8 cellular contexts compared by ENCODE assay signal in genomic region chrX:11757729-11758399, GRCh38. TPM values are rescaled to one million over a fixed set of nuclear protein-coding genes. Genes with fewer than 3 reads are reported as not detected.
DNase-seq lines count a peak whose midpoint lies in the region; ATAC-seq and FAIRE-seq lines count a peak whose summit lies in the region.

Gene MSL3, plus strand, starts transcription at chrX:11758237. Its CDS starts 27 bp downstream, at chrX:11758264.

- no CpG with 5 or more reads among the region's 93 CpGs for WGBS in neuronal stem cell (ENCODE audit: extremely low coverage in 2 of 2, insufficient read length in 2 of 2, insufficient replicate concordance in 1 of 2), 2 donors

- peak; percentile 45 for DNase-seq in RCC 7860 (ENCODE audit: low spot score)
- peak; percentile 63 for DNase-seq in globus pallidus (ENCODE audit: low spot score)
- DNase-seq in neuronal stem cell (ENCODE audit: low spot score): peak; percentile 52
- DNase-seq in ureter (ENCODE audit: low spot score): no peak

- H3K36me3 ChIP-seq in BLaER1: peaks cover 15% of the 10 kb centered on the region
- peaks cover 2 to 23% of the 10 kb centered on the region in 2 donors for H3K36me3 ChIP-seq in neuronal stem cell (replicated peaks in 1 of 2; ENCODE audit: control insufficient read depth in 2 of 2, insufficient read depth in 2 of 2, low read length in 2 of 2)

- H3K27ac Mint-ChIP-seq in activated naive CD4-positive, alpha-beta T cell treated with anti-CD3 and anti-CD28 coated beads, Interleukin-2, amount 50 U/mL, for 24 hours: peak within 1 kb of the TSS; percentile 99

- H3K23ac ChIP-seq in neuronal stem cell (ENCODE audit: low read depth, low read length, poor library complexity): peak within 1 kb of the TSS; percentile 31

- no peaks in the 10 kb centered on the region for H3K27me3 Mint-ChIP-seq in activated naive CD4-positive, alpha-beta T cell treated with anti-CD3 and anti-CD28 coated beads, Interleukin-2, amount 50 U/mL, for 24 hours

- peaks cover 2% of the 10 kb centered on the region for H3K79me1 ChIP-seq in neuronal stem cell (ENCODE audit: low read depth, low read length)

- ATAC-seq in GM18907 (IDR thresholded peaks at IDR 0.05; ENCODE audit: unreplicated experiment) (peak; percentile 30), HG03135 (IDR thresholded peaks at IDR 0.05; ENCODE audit: unreplicated experiment) (peak; percentile 38)

- H2AFZ ChIP-seq in neuronal stem cell (ENCODE audit: low read length): peak within 1 kb of the TSS; percentile 89

- no peaks in the 10 kb centered on the region; the same call in 1 of the 2 replicates for H3K9me3 ChIP-seq in BLaER1
- no peaks in the 10 kb centered on the region for H3K9me3 ChIP-seq in neuronal stem cell (replicated peaks in 1 of 2; ENCODE audit: control insufficient read depth in 2 of 2, insufficient read depth in 1 of 2, low read depth in 1 of 2, low read length in 2 of 2)

- no peak within 1 kb of the TSS for H3K14ac ChIP-seq in neuronal stem cell (ENCODE audit: low read length)

- peak within 1 kb of the TSS; percentile 75 for H3K9ac ChIP-seq in BLaER1
- peak within 1 kb of the TSS; percentile 86 for H3K9ac ChIP-seq in neuronal stem cell (ENCODE audit: low read depth, low read length, poor library complexity)

- H4K8ac ChIP-seq in neuronal stem cell (ENCODE audit: low read depth, low read length): no peak within 1 kb of the TSS

- H3K18ac ChIP-seq in neuronal stem cell (ENCODE audit: low read length): peak within 1 kb of the TSS; percentile 95

- no peak within 1 kb of the TSS for H2AK5ac ChIP-seq in neuronal stem cell (ENCODE audit: low read depth, low read length)

- H4K91ac ChIP-seq in neuronal stem cell (ENCODE audit: low read depth, low read length, poor library complexity): no peak within 1 kb of the TSS

- peak within 1 kb of the TSS; percentile 77 for H3K4me3 ChIP-seq in BLaER1
- peak within 1 kb of the TSS; percentile 83 to 99 for H3K4me3 ChIP-seq in neuronal stem cell (ENCODE audit: low read length in 2 of 2)

- H2BK12ac ChIP-seq in neuronal stem cell (ENCODE audit: low read length): no peak within 1 kb of the TSS

- peak within 1 kb of the TSS; percentile 71 for H3K27ac ChIP-seq in BLaER1
- H3K27ac ChIP-seq in neuronal stem cell (replicated peaks; ENCODE audit: low read length): peak within 1 kb of the TSS; percentile 78

- no peak within 1 kb of the TSS for H2BK120ac ChIP-seq in neuronal stem cell (ENCODE audit: low read depth, low read length)

- no peak within 1 kb of the TSS for H3K4ac ChIP-seq in neuronal stem cell (ENCODE audit: low read length)

- peak within 1 kb of the TSS; percentile 87 for H3K4me2 ChIP-seq in BLaER1
- peak within 1 kb of the TSS; percentile 73 for H3K4me2 ChIP-seq in neuronal stem cell (ENCODE audit: insufficient read depth, low read length, poor library complexity, severe bottlenecking)

- peaks cover 16% of the 10 kb centered on the region for H3K36me3 Mint-ChIP-seq in activated naive CD4-positive, alpha-beta T cell treated with anti-CD3 and anti-CD28 coated beads, Interleukin-2, amount 50 U/mL, for 24 hours

- no peak within 1 kb of the TSS for H2BK5ac ChIP-seq in neuronal stem cell (ENCODE audit: low read length)

- no peak for FAIRE-seq in RCC 7860 (lab: Jason Lieb, UNC)

- H4K20me1 ChIP-seq in BLaER1: no peaks in the 10 kb centered on the region

- H2BK15ac ChIP-seq in neuronal stem cell (ENCODE audit: low read length): peak within 1 kb of the TSS; percentile 11

- peak within 1 kb of the TSS; percentile 98 for H3K4me3 Mint-ChIP-seq in activated naive CD4-positive, alpha-beta T cell treated with anti-CD3 and anti-CD28 coated beads, Interleukin-2, amount 50 U/mL, for 24 hours

- H3K4me1 ChIP-seq in BLaER1 (peaks cover 7% of the 10 kb centered on the region), neuronal stem cell (ENCODE audit: control insufficient read depth in 2 of 2, insufficient read depth in 1 of 2, low read depth in 1 of 2, low read length in 2 of 2) (no peaks in the 10 kb centered on the region)

- H3K4me1 Mint-ChIP-seq in activated naive CD4-positive, alpha-beta T cell treated with anti-CD3 and anti-CD28 coated beads, Interleukin-2, amount 50 U/mL, for 24 hours: peaks cover 13% of the 10 kb centered on the region

- H3K27me3 ChIP-seq in BLaER1 (peaks cover 55% of the 10 kb centered on the region), neuronal stem cell (ENCODE audit: control insufficient read depth in 3 of 3, insufficient read depth in 3 of 3, low read depth in 1 of 3, low read length in 3 of 3) (peaks cover 0 to 19% (median 0%) of the 10 kb centered on the region in 3 experiments)

- no peaks in the 10 kb centered on the region for H3K9me3 Mint-ChIP-seq in activated naive CD4-positive, alpha-beta T cell treated with anti-CD3 and anti-CD28 coated beads, Interleukin-2, amount 50 U/mL, for 24 hours

RNA-seq across cellular contexts. Expression of gene MSL3, which starts in this region (rescaled TPM):
- 28.7 TPM for polyA plus RNA-seq in neuronal stem cell (2013, experiment 1 of 2)
- 28.5 TPM for polyA plus RNA-seq in neuronal stem cell (2013, experiment 2 of 2)
- 22.8 TPM for total RNA-seq in ureter
